Comparison of ENCODE assay signal across 23 cellular contexts in genomic region chr11:93169143-93169542, GRCh38.
"Had no signal": no experiment of that assay in that cellular context is flagged by ENCODE, and none has a peak within 500 bp of the region (broad histone marks: within the 10 kb centered on the region; RNA-seq: fewer than 3 reads in every experiment).

No MANE protein-coding gene starts in this region.

- DNase-seq: hippocampal formation; kidney; left colon; left lung; lower lobe of right lung; mammary epithelial cell; mesendoderm; naive B cell; natural killer cell; nephron progenitor cell; occipital lobe; stimulated activated CD4-positive, alpha-beta T cell treated with anti-CD3 and anti-CD28 coated beads, Interleukin-4, amount 100 ng/mL, for 24 hours; stimulated activated naive CD4-positive, alpha-beta T cell; stimulated activated naive CD8-positive, alpha-beta T cell treated with anti-CD3 and anti-CD28 coated beads, Interleukin-15, amount 100 ng/mL, for 72 hours; substantia nigra had no signal

- H3K4me3 ChIP-seq: left lung, lower lobe of right lung, neural progenitor cell, right atrium auricular region, skin epidermis, tibial nerve, vagina had no signal

- H3K4me2 ChIP-seq: neural progenitor cell had no signal

- H3K4me1 ChIP-seq: left lung, lower lobe of right lung, neural progenitor cell, right atrium auricular region, tibial nerve, vagina had no signal

- H3K9me3 ChIP-seq: left lung, lower lobe of right lung, neutrophil, right atrium auricular region, tibial nerve, vagina had no signal

- H3K27ac ChIP-seq: left lung, lower lobe of right lung, neural progenitor cell, neutrophil, right atrium auricular region, skin epidermis, tibial nerve, vagina had no signal

- H3K9ac ChIP-seq: neural progenitor cell had no signal

- H3K27me3 ChIP-seq: left lung, neural progenitor cell, neutrophil, right atrium auricular region, tibial nerve, vagina had no signal

- H2AFZ ChIP-seq: neural progenitor cell had no signal

- ATAC-seq: left lung; lower lobe of right lung; natural killer cell; sciatic nerve; stimulated activated effector memory CD8-positive, alpha-beta T cell treated with anti-CD3 and anti-CD28 coated beads, Interleukin-12 subunit alpha, Interleukin-12 subunit beta, amount 100 ng/mL, for 72 hours; stimulated activated naive CD8-positive, alpha-beta T cell treated with anti-CD3 and anti-CD28 coated beads, Interleukin-15, amount 100 ng/mL, for 72 hours had no signal
